8 cellular contexts compared by ENCODE assay signal in the genomic region with DNA sequence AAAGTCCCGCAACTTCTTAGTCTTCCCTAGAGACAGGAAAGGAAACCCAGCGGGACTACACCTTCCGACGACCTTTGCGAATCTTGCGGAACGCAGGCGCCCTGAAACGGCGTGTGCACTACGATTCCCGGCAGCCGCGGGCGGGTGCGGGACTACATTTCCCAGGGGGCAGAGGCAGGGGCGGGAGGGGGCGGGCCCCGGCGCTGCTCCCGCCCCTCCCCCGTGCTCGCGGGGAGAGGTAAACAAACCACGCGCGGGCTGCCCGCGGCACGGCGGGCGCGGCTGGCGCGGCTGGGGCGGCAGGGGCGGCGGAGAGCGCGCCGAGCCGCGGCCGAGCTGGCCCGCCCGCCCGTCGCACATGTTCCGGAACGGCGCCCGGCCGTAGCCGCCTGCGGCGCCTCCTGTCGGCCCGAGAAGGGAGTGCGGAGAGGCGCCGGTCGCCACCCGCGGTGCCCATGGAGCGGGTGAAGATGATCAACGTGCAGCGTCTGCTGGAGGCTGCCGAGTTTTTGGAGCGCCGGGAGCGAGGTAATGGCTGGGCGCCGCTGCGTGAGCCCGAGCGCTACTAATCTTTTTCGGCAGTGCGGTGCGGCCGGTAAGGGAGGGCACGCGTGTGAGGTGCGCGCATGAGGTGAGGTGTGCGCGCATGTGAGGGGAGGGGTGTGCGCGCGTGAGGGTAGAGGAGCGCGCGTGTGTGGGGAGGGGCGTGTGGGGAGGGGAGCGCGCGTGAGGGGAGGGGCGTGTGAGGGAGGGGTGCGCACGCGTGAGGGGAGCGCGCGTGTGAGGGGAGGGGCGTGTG. TPM values are rescaled to one million over a fixed set of nuclear protein-coding genes. Genes with fewer than 3 reads are reported as not detected.
A peak's percentile ranks its signal among the peaks of the same experiment; 100 is the strongest.
DNase-seq lines count a peak whose midpoint lies in the region; ATAC-seq, FAIRE-seq and TF ChIP-seq lines count a peak whose summit lies in the region.

No MANE protein-coding gene starts in this region.

- peak overlapping the region; percentile 88 to 95 for H3K27ac ChIP-seq in kidney (ENCODE audit: low read depth in 2 of 2, low read length in 2 of 2)

- peaks cover 5 to 9% of the 10 kb centered on the region in 2 donors for H3K4me1 ChIP-seq in kidney (ENCODE audit: control insufficient read depth in 1 of 2, insufficient read depth in 1 of 2, low read depth in 1 of 2, low read length in 2 of 2)

- H3K4me3 ChIP-seq in kidney (ENCODE audit: low read length in 2 of 2): peak overlapping the region; percentile 64 to 83

- TF ChIP-seq CTCF in AG09319 (IDR thresholded peaks at IDR 0.05; ENCODE audit: low read depth, low read length): peak; percentile 57
- peak; percentile 51 for TF ChIP-seq CTCF in kidney (IDR thresholded peaks at IDR 0.05; ENCODE audit: borderline replicate concordance, extremely low read depth, insufficient read depth)

- peak; percentile 83 for DNase-seq in AG09319 (ENCODE audit: extremely low read depth, low read depth)
- peak; percentile 93 for DNase-seq in NCI-H226
- peak; percentile 96 for DNase-seq in cerebellar cortex (ENCODE audit: low spot score)
- peak; percentile 97 for DNase-seq in kidney
- DNase-seq in stimulated activated CD4-positive, alpha-beta T cell treated with anti-CD3 and anti-CD28 coated beads, Interleukin-12 subunit alpha, Interleukin-12 subunit beta, amount 100 ng/mL, for 48 hours (ENCODE audit: low read depth in 2 of 3, low spot score in 1 of 3): peak in 2 of 3 donors; percentile 76 to 83

- no peaks in the 10 kb centered on the region for H3K9me3 ChIP-seq in kidney (ENCODE audit: control insufficient read depth in 1 of 2, low read length in 2 of 2)

- peak; percentile 79 for ATAC-seq in GM18909 (IDR thresholded peaks at IDR 0.05; ENCODE audit: poor library complexity, unreplicated experiment)
- ATAC-seq in HG03196 (IDR thresholded peaks at IDR 0.05; ENCODE audit: unreplicated experiment): peak; percentile 68
- peak; percentile 62 to 73 for ATAC-seq in activated CD4-positive, CD25-positive, alpha-beta regulatory T cell treated with anti-CD3 and anti-CD28 coated beads, Interleukin-2, amount 50 U/mL, for 24 hours

- intact Hi-C loops in kidney (cut with DNase I): no loop called here

- peaks cover 2 to 4% of the 10 kb centered on the region in 2 donors for H3K36me3 ChIP-seq in kidney (ENCODE audit: control insufficient read depth in 1 of 2, insufficient read depth in 2 of 2, low read length in 2 of 2)

- FAIRE-seq in kidney (lab: Jason Lieb, UNC): no peak

- H3K9ac ChIP-seq in kidney (ENCODE audit: low read length in 2 of 2): peak overlapping the region in 1 of 2 donors; percentile 65

RNA-seq across cellular contexts. Expression of gene MXI1, which starts 18.6 kb away (rescaled TPM):
- 29.0 TPM for total RNA-seq in kidney
- polyA plus RNA-seq in kidney (ENCODE audit: insufficient read depth, low read depth, low replicate concordance): 27.6 TPM

Comparison
In these comparisons a context has a peak if more than half of its experiments do, and no peak if none do; other contexts are left out.
1. Peak in every context shown above with its lines: DNase-seq, ATAC-seq, H3K4me3 ChIP-seq and H3K27ac ChIP-seq.